8 cellular contexts compared by ENCODE assay signal in the genomic region with DNA sequence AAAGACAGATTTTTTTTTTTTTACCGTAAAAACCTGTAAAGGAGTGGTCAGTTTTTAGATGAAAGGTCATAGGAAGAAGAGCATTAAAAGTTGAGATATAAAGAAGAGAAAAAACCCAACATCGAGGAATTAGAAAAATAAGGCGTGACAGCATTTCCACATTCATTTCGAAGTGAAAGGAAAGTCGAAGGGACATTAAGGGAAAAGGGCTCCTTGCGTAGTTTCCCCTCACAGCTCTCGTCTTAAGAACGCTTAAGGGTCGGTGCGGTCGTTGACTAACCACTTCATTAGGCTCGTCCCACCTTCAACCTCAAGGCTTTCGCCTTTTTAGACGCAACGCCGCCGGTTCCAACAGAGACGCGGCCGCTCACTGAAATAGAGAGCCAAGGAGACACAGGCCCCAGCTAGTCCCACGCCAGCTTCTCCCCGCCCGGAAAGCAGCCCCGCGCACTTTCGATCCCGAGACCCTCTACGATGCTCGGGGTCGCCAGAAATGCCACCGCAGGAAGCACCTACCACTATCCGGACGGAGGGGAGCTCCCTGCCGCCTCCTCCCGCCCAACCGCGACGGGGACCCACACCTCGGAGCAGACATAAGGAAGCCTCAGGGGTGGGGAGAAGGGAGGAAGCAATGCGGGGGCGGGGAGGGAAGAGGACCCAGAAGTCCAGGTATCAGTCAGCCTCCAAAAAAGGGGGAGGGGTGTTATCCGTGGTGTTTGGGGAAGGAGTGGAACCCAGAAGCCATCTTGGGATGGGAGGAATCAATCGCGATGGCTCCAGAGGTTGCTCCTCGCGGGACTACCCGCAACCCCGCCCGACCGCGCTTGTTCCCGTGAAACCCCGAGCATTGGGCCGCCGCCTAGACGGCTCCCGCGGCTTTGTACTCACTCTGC. TPM values are rescaled to one million over a fixed set of nuclear protein-coding genes. Genes with fewer than 3 reads are reported as not detected.
DNase-seq lines count a peak whose midpoint lies in the region; ATAC-seq, FAIRE-seq and TF ChIP-seq lines count a peak whose summit lies in the region.

No MANE protein-coding gene starts in this region.

- H4K20me1 ChIP-seq in Loucy (ENCODE audit: insufficient read depth, low read length, poor library complexity, severe bottlenecking) (peaks cover 55% of the 10 kb centered on the region), K562 (replicated peaks; ENCODE audit: control insufficient read depth, insufficient read depth, low read length) (peaks cover 49% of the 10 kb centered on the region)

- intact Hi-C loops in K562 (cut with micrococcal nuclease) (loop anchor here (1.0 to 5.0 kb wide), 3 partner anchors 56 to 184 kb away; no protein-coding TSS in a partner anchor), sciatic nerve (cut with DNase I) (no loop called here)

- TSS peak; percentile 57 for BruUV-seq in K562 (replicated peaks; lab: Mats Ljungman, UMichigan)

- no peak for TF ChIP-seq CTCF in Loucy (conservative IDR thresholded peaks at IDR 0.05; ENCODE audit: low read length)
- no peak; a peak in 1 of 6 replicates for TF ChIP-seq CTCF in K562 (IDR thresholded peaks at IDR 0.05 in 2 of 3, conservative IDR thresholded peaks at IDR 0.05 in 1 of 3; ENCODE audit: insufficient read depth in 2 of 3, low read depth in 1 of 3, low read length in 3 of 3)

- H3K4me3 ChIP-seq in Loucy (ENCODE audit: low read length, poor library complexity, severe bottlenecking): peak overlapping the region; percentile 95
- H3K4me3 ChIP-seq in K562: peak overlapping the region; percentile 78
- peak overlapping the region; percentile 92 for H3K4me3 ChIP-seq in iPS DF 6.9 (ENCODE audit: low read length)

- no peaks in the 10 kb centered on the region; the same call in 1 of the 2 replicates for H3K36me3 ChIP-seq in Loucy (ENCODE audit: insufficient read depth, low read length)
- H3K36me3 ChIP-seq in K562 (ENCODE audit: control insufficient read depth, insufficient read depth, low read length): peaks cover 18% of the 10 kb centered on the region; the same call in 2 of the 3 replicates
- H3K36me3 ChIP-seq in iPS DF 6.9 (ENCODE audit: control insufficient read depth, insufficient read depth, low read length): no peaks in the 10 kb centered on the region

- TF ChIP-seq RAD21 in K562 (CRISPR knock-in tag; conservative IDR thresholded peaks at IDR 0.05 in 1 of 2, IDR thresholded peaks at IDR 0.05 in 1 of 2): no peak

- in situ Hi-C loops in K562 (cut with MboI): no loop called here

- WGBS in K562 (ENCODE audit: insufficient coverage, low coverage, missing lambda C conversion rate): under 1% methylated on average over 51 of the region's 58 CpGs
- WGBS in iPS DF 6.9 (ENCODE audit: insufficient coverage, insufficient read length): no CpG with 5 or more reads among the region's 58 CpGs

- no peak for TF ChIP-seq POLR2A in H54 (IDR thresholded peaks at IDR 0.05; ENCODE audit: low read depth, low read length)
- no peak for TF ChIP-seq POLR2A in K562 (conservative IDR thresholded peaks at IDR 0.05)

- POLR2A ChIA-PET in K562 (lab: Yijun Ruan, JAX): interaction anchor here (0.5 to 1.6 kb wide), 15 partner anchors 8 to 1066 kb away, joined by 3 to 10 read pairs (median 4); no protein-coding TSS in a partner anchor

- H3K9ac ChIP-seq in Loucy (ENCODE audit: low read depth, low read length, poor library complexity, severe bottlenecking) (peak overlapping the region; percentile 97), K562 (ENCODE audit: insufficient read depth in 1 of 2, low read depth in 2 of 2, low read length in 2 of 2) (peak overlapping the region; percentile 98 to 99)

- peak overlapping the region; percentile 96 for H3K4me2 ChIP-seq in Loucy (ENCODE audit: low read depth, low read length, poor library complexity, severe bottlenecking)
- peak overlapping the region; percentile 91 for H3K4me2 ChIP-seq in K562 (ENCODE audit: insufficient read depth, low read length)

- no peaks in the 10 kb centered on the region for H3K9me2 ChIP-seq in Loucy (replicated peaks; ENCODE audit: low read depth, low read length)

- no peak for TF ChIP-seq EP300 in K562 (IDR thresholded peaks at IDR 0.05; ENCODE audit: low read length)

- H3K79me2 ChIP-seq in Loucy (ENCODE audit: insufficient read depth, low read length): peaks cover 62% of the 10 kb centered on the region
- peaks cover 61% of the 10 kb centered on the region for H3K79me2 ChIP-seq in K562 (ENCODE audit: control insufficient read depth, insufficient read depth, low read length)

- H3K27me3 ChIP-seq in Loucy (ENCODE audit: insufficient read depth, low read length, poor library complexity, severe bottlenecking) (no peaks in the 10 kb centered on the region), K562 (ENCODE audit: control insufficient read depth in 2 of 2, insufficient read depth in 2 of 2, low read length in 2 of 2) (no peaks in the 10 kb centered on the region), iPS DF 6.9 (ENCODE audit: control insufficient read depth, insufficient read depth, low read length) (no peaks in the 10 kb centered on the region)

- H3F3A ChIP-seq in Loucy (ENCODE audit: low read depth): no peaks in the 10 kb centered on the region

- FAIRE-seq in H54 (lab: Jason Lieb, UNC) (peak; percentile 48), K562 (lab: Jason Lieb, UNC) (no peak)

- no peaks in the 10 kb centered on the region for H3K9me3 ChIP-seq in Loucy (ENCODE audit: insufficient read depth, low read depth, low read length)
- H3K9me3 ChIP-seq in K562 (replicated peaks; ENCODE audit: control insufficient read depth, insufficient read depth, low read depth, low read length): no peaks in the 10 kb centered on the region
- no peaks in the 10 kb centered on the region for H3K9me3 ChIP-seq in iPS DF 6.9 (ENCODE audit: control insufficient read depth, insufficient read depth, low read length)

- CTCF ChIA-PET in K562 (lab: Yijun Ruan, JAX; ENCODE audit: low intra/inter-chr PET ratio): no interaction called here

- DNase-seq in GM03348 (ENCODE audit: low spot score) (peak; percentile 87), H54 (ENCODE audit: insufficient read length, low spot score) (peak; percentile 67), T-helper 22 cell (ENCODE audit: low read depth) (peak; percentile 41), K562 (ENCODE audit: extremely low read depth in 1 of 4, low spot score in 3 of 4) (peak; percentile 67 to 84 (median 82)), iPS DF 6.9 (ENCODE audit: low read depth, low spot score) (no peak), sciatic nerve (ENCODE audit: low spot score) (peak; percentile 73), epidermal melanocyte (ENCODE audit: insufficient read length, low spot score) (no peak)

- H3K4me1 ChIP-seq in Loucy (ENCODE audit: insufficient read depth, low read length, poor library complexity, severe bottlenecking) (peaks cover 40% of the 10 kb centered on the region), K562 (replicated peaks in 1 of 2; ENCODE audit: control insufficient read depth in 2 of 2, insufficient read depth in 2 of 2, low read length in 2 of 2) (peaks cover 14 to 15% of the 10 kb centered on the region in 2 experiments; a peak in 4 of 5 replicates), iPS DF 6.9 (ENCODE audit: control insufficient read depth, insufficient read depth, low read length) (no peaks in the 10 kb centered on the region)

- ATAC-seq in K562 (peak; percentile 55), sciatic nerve (peak; percentile 82)

- peak overlapping the region; percentile 96 for H3K27ac ChIP-seq in K562 (ENCODE audit: extremely low read depth, low read depth, low read length)
- H3K27ac ChIP-seq in iPS DF 6.9 (ENCODE audit: low read length): no peak overlapping the region

- no peaks in the 10 kb centered on the region for H3K9me1 ChIP-seq in K562 (ENCODE audit: control insufficient read depth, insufficient read depth, low read length)

- H2AFZ ChIP-seq in Loucy (ENCODE audit: low read length) (peak overlapping the region; percentile 98), K562 (ENCODE audit: low read depth, low read length) (peak overlapping the region; percentile 96)

TF ChIP-seq in K562, 482 proteins besides CTCF, POLR2A, EP300 and RAD21 (continues in another document):
- no peak for TF ChIP-seq MTA2 (IDR thresholded peaks at IDR 0.05; ENCODE audit: low read depth)

RNA-seq across cellular contexts. Expression of a gene that starts 0.6 kb away (rescaled TPM):
- 51.8 and 162 TPM in 2 replicates for total RNA-seq in K562 (2011; cell fraction: chromatin; rRNA removed; ENCODE audit: low replicate concordance)
- 33.2 and 42.4 TPM in 2 replicates for total RNA-seq in K562 (2011; cell fraction: nucleolus; rRNA removed)
- total RNA-seq in K562 (2011; cell fraction: nucleoplasm; rRNA removed): 76.3 and 99.3 TPM in 2 replicates
- 22.7 and 28.3 TPM in 2 replicates for total RNA-seq in K562 (2014; rRNA removed)
- 73.9 and 76.3 TPM in 2 replicates for total RNA-seq in K562 (2014; rRNA removed; fragmentation: Illumina TruSeq; extraction: Trizol)
- 61.0 and 77.3 TPM in 2 replicates for total RNA-seq in K562 (2015; rRNA removed; fragmentation: Illumina TruSeq; extraction: Trizol)
- total RNA-seq in K562 (2021): 81.6 and 82.3 TPM in 2 replicates
- 62.2 and 64.6 TPM in 2 replicates for polyA plus RNA-seq in K562 (2011; rRNA removed)
- 29.8 and 33.3 TPM in 2 replicates for polyA plus RNA-seq in K562 (2011; cell fraction: cytosol; rRNA removed)
- polyA plus RNA-seq in K562 (2011; cell fraction: nucleus; rRNA removed): 65.6 and 70.0 TPM in 2 replicates
- polyA plus RNA-seq in K562 (2012): 48.1 and 75.7 TPM in 2 replicates
- 118 and 210 TPM in 2 replicates for polyA plus RNA-seq in K562 (2014; fragmentation: Illumina TruSeq; extraction: Trizol)
- 10 to 100 TPM; 54.4 to 58.6 TPM for polyA plus RNA-seq in K562 (2014; fragmentation: Nextera tagmentation; extraction: Ambion mirVana)
- polyA plus RNA-seq in K562 (2014; rRNA removed): 89.0 and 90.4 TPM in 2 replicates
- polyA minus RNA-seq in K562 (2011; rRNA and poly(A)+ RNA removed): 61.0 and 69.6 TPM in 2 replicates
- polyA minus RNA-seq in K562 (2011; cell fraction: cytosol; rRNA and poly(A)+ RNA removed): 47.4 and 52.8 TPM in 2 replicates
- 45.2 and 70.3 TPM in 2 replicates for polyA minus RNA-seq in K562 (2011; cell fraction: nucleus; rRNA and poly(A)+ RNA removed)
- total RNA-seq in sciatic nerve: 97.9 TPM

Comparison
In these comparisons a context has a peak if more than half of its experiments do, and no peak if none do; other contexts are left out.
1. DNase-seq: peak in GM03348 (single experiment), H54 (single experiment), T-helper 22 cell (single experiment), K562 (4 of 4) and sciatic nerve (single experiment); none in iPS DF 6.9 (single experiment) and epidermal melanocyte (single experiment).
2. Peak in every context shown above with its lines, with median percentiles within 50 percentile points of each other: H3K4me3 ChIP-seq.